In genomic region chr13:38758278-38758677, GRCh38 we compare ENCODE assay signal across 20 cellular contexts.
A peak's percentile ranks its signal among the peaks of the same experiment; 100 is the strongest.
DNase-seq lines count a peak whose midpoint lies in the region; ATAC-seq, FAIRE-seq and TF ChIP-seq lines count a peak whose summit lies in the region.
"Had no signal": no experiment of that assay in that cellular context is flagged by ENCODE, and none has a peak within 500 bp of the region (broad histone marks: within the 10 kb centered on the region; RNA-seq: fewer than 3 reads in every experiment).

No MANE protein-coding gene starts in this region.

- H3K36me3 ChIP-seq in mammary epithelial cell (ENCODE audit: insufficient read depth, low read length) (no peaks in the 10 kb centered on the region), breast epithelium (no peaks in the 10 kb centered on the region), mesendoderm (ENCODE audit: control insufficient read depth, insufficient read depth, low read length) (no peaks in the 10 kb centered on the region), tibial nerve (no peaks in the 10 kb centered on the region)
- H3K36me3 ChIP-seq: SJCRH30 had no signal

- DNase-seq in mammary epithelial cell (no peak), breast epithelium (ENCODE audit: low spot score in 2 of 2) (no peak), NCI-H226 (peak; percentile 44), mesendoderm (peak; percentile 74), RCC 7860 (ENCODE audit: low spot score) (no peak), tibial nerve (ENCODE audit: low spot score in 2 of 2) (no peak)
- DNase-seq: CD4-positive, CD25-positive, alpha-beta regulatory T cell; DMS79; HCEC 1CT; KG1; NCI-H1105; NCI-H187; NCI-H446; NCI-H526 treated with DMSO at 0.1 percent for 48 hours; T-cell had no signal

- ATAC-seq in HG03442 (IDR thresholded peaks at IDR 0.05; ENCODE audit: unreplicated experiment): no peak
- ATAC-seq: GM23338, Panc1, T-cell had no signal

- BruUV-seq in mammary epithelial cell (replicated peaks; lab: Mats Ljungman, UMichigan): no TSS peak

- H3K4me1 ChIP-seq in mammary epithelial cell (ENCODE audit: insufficient read depth, low read length): peaks cover 13% of the 10 kb centered on the region
- no peaks in the 10 kb centered on the region for H3K4me1 ChIP-seq in breast epithelium
- peaks cover 3% of the 10 kb centered on the region for H3K4me1 ChIP-seq in mesendoderm (ENCODE audit: control insufficient read depth, low read depth, low read length)
- H3K4me1 ChIP-seq in tibial nerve: no peaks in the 10 kb centered on the region

- peak overlapping the region; percentile 21 for H2AFZ ChIP-seq in mammary epithelial cell (ENCODE audit: low read depth, low read length)
- H2AFZ ChIP-seq: GM23338 had no signal

- no peaks in the 10 kb centered on the region for H4K20me1 ChIP-seq in mammary epithelial cell (ENCODE audit: insufficient read depth, low read length)

- TF ChIP-seq CTCF in mammary epithelial cell (conservative IDR thresholded peaks at IDR 0.05 in 1 of 2, IDR thresholded peaks at IDR 0.05 in 1 of 2; ENCODE audit: extremely low read depth in 1 of 2, insufficient read depth in 1 of 2, low read depth in 1 of 2, low read length in 2 of 2) (no peak), breast epithelium (IDR thresholded peaks at IDR 0.05) (no peak), tibial nerve (IDR thresholded peaks at IDR 0.05) (no peak)

- CTCF ChIA-PET in mammary epithelial cell (lab: Charles Lee; ENCODE audit: low non-redundant PET): no interaction called here

- H3K4me3 ChIP-seq in mammary epithelial cell (replicated peaks in 1 of 3; ENCODE audit: insufficient read depth in 1 of 3, low read depth in 2 of 3, low read length in 3 of 3) (no peak overlapping the region), breast epithelium (no peak overlapping the region), mesendoderm (ENCODE audit: low read length) (no peak overlapping the region), tibial nerve (no peak overlapping the region)
- H3K4me3 ChIP-seq: GM23338, SJCRH30 had no signal

- no peaks in the 10 kb centered on the region for H3K79me1 ChIP-seq in mesendoderm (ENCODE audit: low read length)

- no peak overlapping the region for H2AK5ac ChIP-seq in mesendoderm (ENCODE audit: low read length)

- H3K56ac ChIP-seq in mesendoderm (ENCODE audit: low read length): no peak overlapping the region

- intact Hi-C loops in mammary epithelial cell (cut with micrococcal nuclease): no loop called here
- intact Hi-C loops in breast epithelium (cut with DNase I; ENCODE audit: low total_unique reads): no loop called here

- H3K27ac ChIP-seq in mammary epithelial cell (ENCODE audit: insufficient read depth, low read depth, low read length) (no peak overlapping the region), breast epithelium (no peak overlapping the region), mesendoderm (ENCODE audit: low read depth, low read length) (no peak overlapping the region), tibial nerve (no peak overlapping the region)
- H3K27ac ChIP-seq: SJCRH30 had no signal

- no peaks in the 10 kb centered on the region for H3K79me2 ChIP-seq in mammary epithelial cell (ENCODE audit: insufficient read depth, low read length)
- no peaks in the 10 kb centered on the region for H3K79me2 ChIP-seq in mesendoderm (ENCODE audit: control insufficient read depth, insufficient read depth, low read length)

- in situ Hi-C loops in mammary epithelial cell (cut with MboI; ENCODE audit: low sequenced_read_pairs in 2 of 2): no loop called here

- 45% methylated on average over 4 of the region's 5 CpGs for WGBS in mammary epithelial cell (ENCODE audit: low coverage, missing lambda C conversion rate)
- no CpG with 5 or more reads among the region's 5 CpGs for WGBS in mesendoderm (ENCODE audit: extremely low coverage, insufficient coverage, low lambda C conversion rate)
- WGBS in tibial nerve, 2 donors: 60 to 80% methylated on average over 4 to 5 of the region's 5 CpGs

- no peak overlapping the region for H3K18ac ChIP-seq in mesendoderm (ENCODE audit: low read length)

- no peaks in the 10 kb centered on the region for H3K9me3 ChIP-seq in mammary epithelial cell (replicated peaks; ENCODE audit: insufficient read depth, low read length)
- no peaks in the 10 kb centered on the region for H3K9me3 ChIP-seq in breast epithelium
- H3K9me3 ChIP-seq in tibial nerve: no peaks in the 10 kb centered on the region
- H3K9me3 ChIP-seq: SJCRH30 had no signal

- no peak for TF ChIP-seq EP300 in tibial nerve (IDR thresholded peaks at IDR 0.05)

- no peaks in the 10 kb centered on the region for H3K27me3 ChIP-seq in mammary epithelial cell (ENCODE audit: insufficient read depth, low read length)
- H3K27me3 ChIP-seq in breast epithelium: peaks cover 0 to 3% of the 10 kb centered on the region in 2 donors
- no peaks in the 10 kb centered on the region for H3K27me3 ChIP-seq in mesendoderm (ENCODE audit: insufficient read depth, low read length, poor library complexity)
- no peaks in the 10 kb centered on the region for H3K27me3 ChIP-seq in tibial nerve
- H3K27me3 ChIP-seq: SJCRH30 had no signal

- no peak overlapping the region for H2BK120ac ChIP-seq in mesendoderm (ENCODE audit: low read depth, low read length)

- H2BK5ac ChIP-seq in mesendoderm (ENCODE audit: low read length): no peak overlapping the region

- H4K5ac ChIP-seq in mesendoderm (ENCODE audit: low read length): no peak overlapping the region

- H3K4me2 ChIP-seq in mammary epithelial cell (ENCODE audit: insufficient read depth, low read depth, low read length) (no peak overlapping the region), mesendoderm (ENCODE audit: low read length) (no peak overlapping the region)
- H3K4me2 ChIP-seq: GM23338 had no signal

- H3K23ac ChIP-seq in mesendoderm (ENCODE audit: low read length): no peak overlapping the region

- no peak overlapping the region for H3K4ac ChIP-seq in mesendoderm (ENCODE audit: low read depth, low read length)

- dilution Hi-C loops in mammary epithelial cell (cut with HindIII; ENCODE audit: low sequenced_read_pairs): no loop called here

- TF ChIP-seq POLR2A in breast epithelium (IDR thresholded peaks at IDR 0.05): no peak
- no peak for TF ChIP-seq POLR2A in tibial nerve (IDR thresholded peaks at IDR 0.05)

- no peak overlapping the region for H3K9ac ChIP-seq in mammary epithelial cell (ENCODE audit: insufficient read depth, low read length)
- H3K9ac ChIP-seq in mesendoderm (ENCODE audit: low read length): no peak overlapping the region

- no peak overlapping the region for H4K8ac ChIP-seq in mesendoderm (ENCODE audit: low read depth, low read length)

- H2BK15ac ChIP-seq in mesendoderm (replicated peaks; ENCODE audit: low read depth): no peak overlapping the region

- FAIRE-seq in RCC 7860 (lab: Jason Lieb, UNC): no peak
- FAIRE-seq: HTR-8/SVneo had no signal

Comparison
In these comparisons a context has a peak if more than half of its experiments do, and no peak if none do; other contexts are left out.
1. DNase-seq: peak in NCI-H226 (single experiment) and mesendoderm (single experiment); none in mammary epithelial cell (single experiment), breast epithelium (0 of 2), RCC 7860 (single experiment) and tibial nerve (0 of 2).